In the genomic region with DNA sequence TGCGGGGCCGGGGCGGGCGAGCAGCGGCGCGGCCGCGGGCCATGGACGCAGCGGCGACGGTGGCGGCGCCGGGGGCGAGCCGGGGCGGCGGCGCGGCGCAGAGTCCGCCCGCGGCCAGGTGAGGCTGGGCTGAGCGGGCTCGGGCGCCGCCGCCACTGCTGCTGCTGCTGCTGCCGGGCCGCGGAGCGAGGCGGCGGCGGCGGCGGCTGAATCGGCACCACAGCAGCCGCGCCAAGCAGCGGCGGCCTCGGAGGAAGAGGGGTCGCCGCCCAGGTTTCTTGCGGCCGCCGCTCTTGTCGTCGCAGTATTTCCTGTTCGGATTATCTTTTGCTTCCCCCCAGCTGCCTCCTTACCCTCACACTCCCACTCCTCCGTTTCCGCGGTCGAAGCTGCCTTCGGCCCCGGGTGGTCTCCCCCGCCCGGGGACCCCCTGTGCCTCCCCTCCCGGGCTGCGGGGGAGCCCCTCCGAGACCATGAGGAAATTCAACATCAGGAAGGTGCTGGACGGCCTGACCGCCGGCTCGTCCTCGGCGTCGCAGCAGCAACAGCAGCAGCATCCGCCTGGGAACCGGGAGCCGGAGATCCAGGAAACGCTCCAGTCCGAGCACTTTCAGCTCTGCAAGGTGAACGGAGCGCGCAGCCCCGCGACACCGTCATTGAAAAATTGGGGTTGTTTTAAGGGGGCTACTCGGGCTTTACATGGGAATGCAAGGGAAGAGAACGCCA, we compare ENCODE assay signal across 8 cellular contexts. TPM values are rescaled to one million over a fixed set of nuclear protein-coding genes. Genes with fewer than 3 reads are reported as not detected.
DNase-seq lines count a peak whose midpoint lies in the region; ATAC-seq and TF ChIP-seq lines count a peak whose summit lies in the region.

A gene (plus strand): TSS at position 358 of the 726 bp plus-strand sequence. CDS start 116 bp downstream, at position 474.

- H3K4me3 ChIP-seq in Peyer's patch (peak within 1 kb of the TSS; percentile 68 to 81 (median 75)), thyroid gland (replicated peaks in 1 of 3) (peak within 1 kb of the TSS; percentile 70 to 84 (median 83))

- no peaks in the 10 kb centered on the region for H3K4me1 ChIP-seq in Peyer's patch
- H3K4me1 ChIP-seq in foreskin keratinocyte = peaks cover 25% of the 10 kb centered on the region
- H3K4me1 ChIP-seq in thyroid gland = peaks cover 15 to 19% of the 10 kb centered on the region in 2 donors

- peak within 1 kb of the TSS; percentile 97 for H3K27ac Mint-ChIP-seq in neural crest cell (ENCODE audit: unreplicated experiment)

- H3K9me3 Mint-ChIP-seq in neural crest cell = no peaks in the 10 kb centered on the region

- DNase-seq in Ammon's horn (ENCODE audit: low spot score) (peak; percentile 65), Peyer's patch (peak; percentile 58 to 77 (median 76)), activated gamma-delta T cell (lab: John Stamatoyannopoulos, UW) (peak; percentile 38), foreskin keratinocyte (peak; percentile 23 to 53), neural crest cell (ENCODE audit: low read depth, low spot score) (peak; percentile 26), thyroid gland (peak; percentile 63 to 66)

- no peak for TF ChIP-seq CTCF in Peyer's patch (IDR thresholded peaks at IDR 0.05)
- no peak for TF ChIP-seq CTCF in foreskin keratinocyte (conservative IDR thresholded peaks at IDR 0.05)
- TF ChIP-seq CTCF in neural crest cell (conservative IDR thresholded peaks at IDR 0.05) = no peak
- TF ChIP-seq CTCF in thyroid gland (IDR thresholded peaks at IDR 0.05) = no peak

- H3K9me3 ChIP-seq in Peyer's patch = no peaks in the 10 kb centered on the region
- no peaks in the 10 kb centered on the region for H3K9me3 ChIP-seq in thyroid gland

- H3K36me3 ChIP-seq in Peyer's patch = no peaks in the 10 kb centered on the region
- no peaks in the 10 kb centered on the region for H3K36me3 ChIP-seq in thyroid gland

- ATAC-seq in GM18873 (IDR thresholded peaks at IDR 0.05; ENCODE audit: low FRiP score, unreplicated experiment) (peak; percentile 14), HG03139 (IDR thresholded peaks at IDR 0.05; ENCODE audit: unreplicated experiment) (peak; percentile 19), foreskin keratinocyte (peak; percentile 40)

- peak within 1 kb of the TSS; percentile 97 for H3K4me3 Mint-ChIP-seq in neural crest cell

- peak in 1 of 2 donors; percentile 27 for TF ChIP-seq POLR2A in Peyer's patch (IDR thresholded peaks at IDR 0.05)
- no peak for TF ChIP-seq POLR2A in thyroid gland (IDR thresholded peaks at IDR 0.05)

- H3K27me3 Mint-ChIP-seq in neural crest cell (ENCODE audit: low read depth) = no peaks in the 10 kb centered on the region

- 1 to 2% methylated on average over 31 of the region's 85 CpGs for WGBS in thyroid gland, 2 donors

- H3K27me3 ChIP-seq in Peyer's patch (no peaks in the 10 kb centered on the region), foreskin keratinocyte (no peaks in the 10 kb centered on the region), thyroid gland (no peaks in the 10 kb centered on the region)

- intact Hi-C loops in thyroid gland (cut with DNase I) = no loop called here

- H3K27ac ChIP-seq in Peyer's patch (peak within 1 kb of the TSS; percentile 92 to 96 (median 94)), foreskin keratinocyte (peak within 1 kb of the TSS; percentile 51), thyroid gland (peak within 1 kb of the TSS; percentile 89 to 99 (median 93))

- no peaks in the 10 kb centered on the region for H3K36me3 Mint-ChIP-seq in neural crest cell (ENCODE audit: low read depth)

- H3K4me1 Mint-ChIP-seq in neural crest cell = peaks cover 36% of the 10 kb centered on the region

RNA-seq across cellular contexts. Expression of the gene that starts here (rescaled TPM):
- total RNA-seq in Peyer's patch = 100 to 1,000 TPM in 1 of 4 donors, 10 to 100 TPM in 3; 78.4 to 115 (median 90.7) TPM
- 20.3 and 22.8 TPM in 2 replicates for total RNA-seq in foreskin keratinocyte
- 2.5 and 3.6 TPM in 2 replicates for polyA plus RNA-seq in foreskin keratinocyte
- total RNA-seq in neural crest cell = 10.7 and 12.4 TPM in 2 replicates
- 10 to 100 TPM; 26.9 to 45.9 (median 29.3) TPM for total RNA-seq in thyroid gland

Comparison
In these comparisons a context has a peak if more than half of its experiments do, and no peak if none do; other contexts are left out.
1. Peak in every context shown above with its lines: DNase-seq, ATAC-seq, H3K4me3 ChIP-seq and H3K27ac ChIP-seq.
2. DNase-seq: peak in every context shown above with its lines; median percentile 76 in Peyer's patch; 65 in Ammon's horn; 64 in thyroid gland; 38 in activated gamma-delta T cell; 38 in foreskin keratinocyte; 26 in neural crest cell.